Comparison of ENCODE assay signal across 1 cellular context in genomic region chr3:3464131-3464530, GRCh38.
TF ChIP-seq lines count a peak whose summit lies in the region.

No MANE protein-coding gene starts in this region.

TF ChIP-seq in GM23338, 12 proteins besides CTCF, POLR2A, EP300 and RAD21 (continued from another document):
- no peak for TF ChIP-seq ZNF114 (CRISPR knock-in tag; IDR thresholded peaks at IDR 0.05)
- TF ChIP-seq ETS1 (IDR thresholded peaks at IDR 0.05) = no peak
- TF ChIP-seq EZH2phosphoT487 (IDR thresholded peaks at IDR 0.05; ENCODE audit: unreplicated experiment) = no peak
- TF ChIP-seq NANOG (IDR thresholded peaks at IDR 0.05; ENCODE audit: borderline replicate concordance) = no peak
- TF ChIP-seq CREB1 (CRISPR knock-in tag; IDR thresholded peaks at IDR 0.05; ENCODE audit: low read depth) = no peak
- TF ChIP-seq ZNF331 (CRISPR knock-in tag; IDR thresholded peaks at IDR 0.05; ENCODE audit: low read depth) = no peak
- no peak for TF ChIP-seq EZH2 (IDR thresholded peaks at IDR 0.05; ENCODE audit: low read depth, unreplicated experiment)
- no peak for TF ChIP-seq REST (IDR thresholded peaks at IDR 0.05; ENCODE audit: unreplicated experiment)
- TF ChIP-seq STAT1 (IDR thresholded peaks at IDR 0.05; ENCODE audit: unreplicated experiment) = no peak
